ENCODE assay signal across 8 cellular contexts in genomic region chr16:28491080-28491969, GRCh38. TPM values are rescaled to one million over a fixed set of nuclear protein-coding genes. Genes with fewer than 3 reads are reported as not detected.
DNase-seq lines count a peak whose midpoint lies in the region; ATAC-seq and TF ChIP-seq lines count a peak whose summit lies in the region.

No MANE protein-coding gene starts in this region.

- H3K27ac ChIP-seq in Karpas-422 (ENCODE audit: low read length): peak overlapping the region; percentile 20

- DNase-seq in Ammon's horn (ENCODE audit: low spot score) (peak; percentile 27), GM13977 (ENCODE audit: low spot score) (peak; percentile 24), Karpas-422 (peak; percentile 63), foreskin fibroblast (peak; percentile 5 to 52), NCI-H187 (lab: John Stamatoyannopoulos, UW) (no peak)
- DNase-seq in activated CD8-positive, alpha-beta T cell treated with anti-CD3 and anti-CD28 coated beads for 36 hours: peak; percentile 32

- peaks cover 8% of the 10 kb centered on the region for H3K79me2 ChIP-seq in Karpas-422 (ENCODE audit: low read length)

- H3K27ac Mint-ChIP-seq in activated CD8-positive, alpha-beta T cell treated with anti-CD3 and anti-CD28 coated beads for 36 hours: peak overlapping the region; percentile 100

- peak overlapping the region; percentile 86 for H3K4me3 Mint-ChIP-seq in activated CD8-positive, alpha-beta T cell treated with anti-CD3 and anti-CD28 coated beads for 36 hours

- H3K4me2 ChIP-seq in Karpas-422 (ENCODE audit: low read depth, low read length, poor library complexity, severe bottlenecking): peak overlapping the region; percentile 85

- peaks cover 21% of the 10 kb centered on the region for H3K36me3 Mint-ChIP-seq in activated CD8-positive, alpha-beta T cell treated with anti-CD3 and anti-CD28 coated beads for 36 hours (ENCODE audit: low read depth)

- H3K27me3 ChIP-seq in Karpas-422 (ENCODE audit: low read length) (no peaks in the 10 kb centered on the region), neuron (ENCODE audit: insufficient read depth, low read length) (peaks cover 6% of the 10 kb centered on the region)

- CTCF ChIA-PET in activated CD8-positive, alpha-beta T cell treated with anti-CD3 and anti-CD28 coated beads for 36 hours (lab: Charles Lee): interaction anchor here (0.8 kb wide), 1 partner anchor 58 kb away, joined by 4 read pairs; no protein-coding TSS in a partner anchor

- no peak for TF ChIP-seq CTCF in GM13977 (IDR thresholded peaks at IDR 0.05; ENCODE audit: extremely low read depth, insufficient read depth, missing control alignments)
- TF ChIP-seq CTCF in activated CD8-positive, alpha-beta T cell treated with anti-CD3 and anti-CD28 coated beads for 36 hours (IDR thresholded peaks at IDR 0.05): no peak
- peak; percentile 36 for TF ChIP-seq CTCF in foreskin fibroblast (IDR thresholded peaks at IDR 0.05; ENCODE audit: low read depth, low read length)

- intact Hi-C loops in activated CD8-positive, alpha-beta T cell treated with anti-CD3 and anti-CD28 coated beads for 36 hours (cut with micrococcal nuclease): loop anchor here (5.0 kb wide), 1 partner anchor 331 kb away; the partner anchor contains the start of gene ATXN2L

- H3K4me3 ChIP-seq in Karpas-422 (ENCODE audit: low read length) (peak overlapping the region; percentile 81), foreskin fibroblast (ENCODE audit: low read depth in 1 of 2, low read length in 2 of 2) (peak overlapping the region; percentile 84 to 99), neuron (ENCODE audit: low read length) (peak overlapping the region; percentile 96)

- H3K9me3 Mint-ChIP-seq in activated CD8-positive, alpha-beta T cell treated with anti-CD3 and anti-CD28 coated beads for 36 hours: no peaks in the 10 kb centered on the region

- H2AFZ ChIP-seq in Karpas-422 (ENCODE audit: low read length): peak overlapping the region; percentile 99; the same call in 1 of the 2 replicates
- peak overlapping the region; percentile 95 for H2AFZ ChIP-seq in neuron (ENCODE audit: low read depth, low read length)

- H3K4me1 Mint-ChIP-seq in activated CD8-positive, alpha-beta T cell treated with anti-CD3 and anti-CD28 coated beads for 36 hours (ENCODE audit: low read depth): peaks cover 47% of the 10 kb centered on the region

- peak overlapping the region; percentile 83 for H3K9ac ChIP-seq in Karpas-422 (ENCODE audit: low read length)

- H3K27me3 Mint-ChIP-seq in activated CD8-positive, alpha-beta T cell treated with anti-CD3 and anti-CD28 coated beads for 36 hours: no peaks in the 10 kb centered on the region

- H3K4me1 ChIP-seq in Karpas-422 (ENCODE audit: low read length) (peaks cover 34% of the 10 kb centered on the region), neuron (ENCODE audit: insufficient read depth, low read length) (peaks cover 3% of the 10 kb centered on the region)

- POLR2A ChIA-PET in activated CD8-positive, alpha-beta T cell treated with anti-CD3 and anti-CD28 coated beads for 36 hours (lab: Charles Lee): interaction anchor here (1.0 to 1.8 kb wide), 4 partner anchors 12 to 280 kb away, joined by 5 to 6 read pairs (median 6); partner anchors contain the start of genes SGF29 and XPO6

- no peaks in the 10 kb centered on the region for H3K9me2 ChIP-seq in Karpas-422 (replicated peaks; ENCODE audit: insufficient read depth, low read length)

- in situ Hi-C loops in GM13977 (cut with MboI; ENCODE audit: low pct_unique_long_range_greater_than_20kb, low sequenced_read_pairs, unreplicated experiment): no loop called here

- no peaks in the 10 kb centered on the region for H4K20me1 ChIP-seq in Karpas-422 (ENCODE audit: insufficient read depth, low read depth, low read length)

- no peaks in the 10 kb centered on the region for H3K36me3 ChIP-seq in Karpas-422 (ENCODE audit: insufficient read depth, low read length)
- H3K36me3 ChIP-seq in neuron (ENCODE audit: insufficient read depth, low read length): peaks cover 16% of the 10 kb centered on the region

- ATAC-seq in activated CD8-positive, alpha-beta T cell treated with anti-CD3 and anti-CD28 coated beads for 36 hours: no peak
- no peak for ATAC-seq in GM21367 (IDR thresholded peaks at IDR 0.05; ENCODE audit: unreplicated experiment)

- no peaks in the 10 kb centered on the region for H3K9me3 ChIP-seq in Karpas-422 (ENCODE audit: low read length)
- H3K9me3 ChIP-seq in neuron (ENCODE audit: low read length): no peaks in the 10 kb centered on the region

RNA-seq across cellular contexts. Expression of gene CLN3, which starts 0.5 kb away (rescaled TPM):
- total RNA-seq in Karpas-422 (2014; rRNA removed; shearing (Covaris generic); ENCODE audit: low replicate concordance): 14.3 and 30.7 TPM in 2 replicates
- total RNA-seq in activated CD8-positive, alpha-beta T cell treated with anti-CD3 and anti-CD28 coated beads for 36 hours: 10 to 100 TPM; 24.2 to 30.2 TPM

RNA-seq across cellular contexts. Expression of gene APOBR, which starts 3.1 kb away (rescaled TPM):
- total RNA-seq in Karpas-422 (2014; rRNA removed; shearing (Covaris generic); ENCODE audit: low replicate concordance): 0.18 and 0.41 TPM in 2 replicates
- total RNA-seq in activated CD8-positive, alpha-beta T cell treated with anti-CD3 and anti-CD28 coated beads for 36 hours: 1 to 10 TPM; 5.5 TPM

RNA-seq across cellular contexts. Expression of gene IL27, which starts 15.3 kb away (rescaled TPM):
- not detected in 2 replicates for total RNA-seq in Karpas-422 (2014; rRNA removed; shearing (Covaris generic); ENCODE audit: low replicate concordance)
- total RNA-seq in activated CD8-positive, alpha-beta T cell treated with anti-CD3 and anti-CD28 coated beads for 36 hours: not detected

RNA-seq across cellular contexts. Expression of gene NPIPB7, which starts 19.2 kb away (rescaled TPM):
- not detected in 2 replicates for total RNA-seq in Karpas-422 (2014; rRNA removed; shearing (Covaris generic); ENCODE audit: low replicate concordance)
- total RNA-seq in activated CD8-positive, alpha-beta T cell treated with anti-CD3 and anti-CD28 coated beads for 36 hours: not detected

RNA-seq across cellular contexts. Expression of gene NUPR1, which starts 47.4 kb away (rescaled TPM):
- not detected in 2 replicates for total RNA-seq in Karpas-422 (2014; rRNA removed; shearing (Covaris generic); ENCODE audit: low replicate concordance)
- total RNA-seq in activated CD8-positive, alpha-beta T cell treated with anti-CD3 and anti-CD28 coated beads for 36 hours: not detected

Comparison
In these comparisons a context has a peak if more than half of its experiments do, and no peak if none do; other contexts are left out.
1. DNase-seq: peak in Ammon's horn (single experiment), GM13977 (single experiment), Karpas-422 (single experiment), activated CD8-positive, alpha-beta T cell treated with anti-CD3 and anti-CD28 coated beads for 36 hours (single experiment) and foreskin fibroblast (2 of 2); none in NCI-H187 (0 of 2).
2. Peak in every context shown above with its lines, with median percentiles within 50 percentile points of each other: H3K4me3 ChIP-seq.